11 cellular contexts compared by ENCODE assay signal in genomic region chr13:58953638-58954037, GRCh38.
A peak's percentile ranks its signal among the peaks of the same experiment; 100 is the strongest.
DNase-seq lines count a peak whose midpoint lies in the region; ATAC-seq, FAIRE-seq and TF ChIP-seq lines count a peak whose summit lies in the region.
"Had no signal": no experiment of that assay in that cellular context is flagged by ENCODE, and none has a peak within 500 bp of the region (broad histone marks: within the 10 kb centered on the region; RNA-seq: fewer than 3 reads in every experiment).

No MANE protein-coding gene starts in this region.

- H3K9me3 ChIP-seq in body of pancreas = peaks cover 0 to 12% (median 0%) of the 10 kb centered on the region in 3 donors
- no peaks in the 10 kb centered on the region for H3K9me3 ChIP-seq in pancreas

- 18 to 39% methylated on average over 1 of the region's 1 CpG for WGBS in body of pancreas, 2 donors
- WGBS in pancreas, 2 donors = 32 to 53% methylated on average over 1 of the region's 1 CpG

- ATAC-seq in GM21367 (IDR thresholded peaks at IDR 0.05; ENCODE audit: unreplicated experiment) (peak; percentile 79), HG03139 (IDR thresholded peaks at IDR 0.05; ENCODE audit: unreplicated experiment) (peak; percentile 90), HG02840 (IDR thresholded peaks at IDR 0.05; ENCODE audit: low FRiP score, unreplicated experiment) (no peak), body of pancreas (no peak), pancreas (no peak)
- ATAC-seq: stimulated activated naive CD8-positive, alpha-beta T cell treated with anti-CD3 and anti-CD28 coated beads, Interleukin-15, amount 100 ng/mL, for 72 hours had no signal

- H3K4me1 ChIP-seq in body of pancreas (no peaks in the 10 kb centered on the region), pancreas (no peaks in the 10 kb centered on the region)

- TF ChIP-seq POLR2A in body of pancreas (IDR thresholded peaks at IDR 0.05) = no peak

- DNase-seq in GM12864 (ENCODE audit: low read depth) (peak; percentile 34), RPMI8226 (peak; percentile 33), body of pancreas (no peak), pancreas (no peak), ureter (ENCODE audit: low spot score) (no peak)
- DNase-seq: CD4-positive, alpha-beta memory T cell; stimulated activated naive CD8-positive, alpha-beta T cell treated with anti-CD3 and anti-CD28 coated beads, Interleukin-15, amount 100 ng/mL, for 72 hours had no signal

- H3K27ac ChIP-seq in body of pancreas = no peak overlapping the region
- H3K27ac ChIP-seq in pancreas = no peak overlapping the region
- H3K27ac ChIP-seq: VCaP had no signal

- no peak overlapping the region for H3K4me3 ChIP-seq in GM12864 (ENCODE audit: low read depth, low read length)
- H3K4me3 ChIP-seq in body of pancreas = no peak overlapping the region
- no peak overlapping the region for H3K4me3 ChIP-seq in pancreas

- no peaks in the 10 kb centered on the region for H3K36me3 ChIP-seq in body of pancreas (replicated peaks in 1 of 2; ENCODE audit: insufficient read depth in 1 of 2, low read depth in 2 of 2)
- H3K36me3 ChIP-seq in pancreas = no peaks in the 10 kb centered on the region

- H3K27me3 ChIP-seq in body of pancreas (no peaks in the 10 kb centered on the region), pancreas (no peaks in the 10 kb centered on the region)

- no peak for TF ChIP-seq CTCF in GM12864 (IDR thresholded peaks at IDR 0.05; ENCODE audit: low read depth, low read length, missing control alignments)
- no peak for TF ChIP-seq CTCF in body of pancreas (IDR thresholded peaks at IDR 0.05)
- TF ChIP-seq CTCF in pancreas (IDR thresholded peaks at IDR 0.05) = no peak

- intact Hi-C loops in body of pancreas (cut with DNase I) (no loop called here), pancreas (cut with DNase I) (no loop called here)

- FAIRE-seq in pancreas (lab: Jason Lieb, UNC) = no peak

Comparison
In these comparisons a context has a peak if more than half of its experiments do, and no peak if none do; other contexts are left out.
1. DNase-seq: peak in GM12864 (single experiment) and RPMI8226 (single experiment); none in body of pancreas (0 of 4), pancreas (0 of 6) and ureter (single experiment).
2. ATAC-seq: peak in GM21367 (single experiment) and HG03139 (single experiment); none in HG02840 (single experiment), body of pancreas (single experiment) and pancreas (0 of 4).